Comparison of ENCODE assay signal across 8 cellular contexts in genomic region chr20:56630086-56630493, GRCh38. TPM values are rescaled to one million over a fixed set of nuclear protein-coding genes. Genes with fewer than 3 reads are reported as not detected.
DNase-seq lines count a peak whose midpoint lies in the region; ATAC-seq and TF ChIP-seq lines count a peak whose summit lies in the region.

No MANE protein-coding gene starts in this region.

- peak overlapping the region; percentile 60 for H3K4me3 ChIP-seq in RWPE2 (ENCODE audit: severe bottlenecking)
- peak overlapping the region; percentile 57 to 70 (median 66) for H3K4me3 ChIP-seq in esophagus muscularis mucosa

- intact Hi-C loops in esophagus muscularis mucosa (cut with DNase I), result loop anchor here (10.0 kb wide), 1 partner anchor 235 kb away; no protein-coding TSS in a partner anchor

- DNase-seq in stimulated activated CD4-positive, alpha-beta T cell treated with anti-CD3 and anti-CD28 coated beads, Interleukin-1b, Interleukin-23, amount 100 ng/mL, for 48 hours, result peak; percentile 27
- DNase-seq in stimulated activated CD4-positive, alpha-beta T cell treated with anti-CD3 and anti-CD28 coated beads, Interleukin-4, amount 100 ng/mL, for 1 hour, result no peak
- peak; percentile 98 for DNase-seq in RWPE2 (ENCODE audit: low spot score)
- DNase-seq in esophagus muscularis mucosa (ENCODE audit: extremely low spot score), result no peak
- no peak for DNase-seq in omental fat pad (ENCODE audit: low spot score)
- no peak for DNase-seq in COLO668 (lab: John Stamatoyannopoulos, UW; ENCODE audit: unreplicated experiment)
- DNase-seq in activated gamma-delta T cell (lab: John Stamatoyannopoulos, UW), result no peak
- DNase-seq in NCI-H2107 treated with DMSO at 0.1 percent for 48 hours (lab: John Stamatoyannopoulos, UW; ENCODE audit: unreplicated experiment), result no peak

- no peak for TF ChIP-seq POLR2A in esophagus muscularis mucosa (IDR thresholded peaks at IDR 0.05; ENCODE audit: low read depth)

- no peak for TF ChIP-seq EP300 in esophagus muscularis mucosa (IDR thresholded peaks at IDR 0.05)

- H3K9me3 ChIP-seq in RWPE2 (ENCODE audit: severe bottlenecking), result no peaks in the 10 kb centered on the region
- H3K9me3 ChIP-seq in esophagus muscularis mucosa, result no peaks in the 10 kb centered on the region

- H3K36me3 ChIP-seq in RWPE2 (ENCODE audit: low read depth) (peaks cover 27% of the 10 kb centered on the region), esophagus muscularis mucosa (no peaks in the 10 kb centered on the region)

- ATAC-seq in RWPE2 (ENCODE audit: low read depth) (peak; percentile 80), omental fat pad (ENCODE audit: low FRiP score) (peak; percentile 74)

- H3K4me1 ChIP-seq in RWPE2 (ENCODE audit: insufficient read depth, poor library complexity, severe bottlenecking), result peaks cover 14% of the 10 kb centered on the region
- H3K4me1 ChIP-seq in esophagus muscularis mucosa, result peaks cover 43 to 73% (median 62%) of the 10 kb centered on the region in 4 donors

- TF ChIP-seq CTCF in RWPE2 (IDR thresholded peaks at IDR 0.05; ENCODE audit: poor library complexity, severe bottlenecking) (peak; percentile 100), esophagus muscularis mucosa (IDR thresholded peaks at IDR 0.05) (peak; percentile 59 to 68 (median 64)), omental fat pad (IDR thresholded peaks at IDR 0.05) (peak in 1 of 3 donors; percentile 10)

- H3K27ac ChIP-seq in RWPE2 (ENCODE audit: poor library complexity, severe bottlenecking) (peak overlapping the region; percentile 49), esophagus muscularis mucosa (replicated peaks in 1 of 4) (peak overlapping the region; percentile 44 to 80 (median 66))

- 2% methylated on average over 23 of the region's 38 CpGs for WGBS in esophagus muscularis mucosa

- no peaks in the 10 kb centered on the region for H3K27me3 ChIP-seq in RWPE2 (ENCODE audit: insufficient read depth, poor library complexity, severe bottlenecking)
- H3K27me3 ChIP-seq in esophagus muscularis mucosa, result peaks cover 5 to 95% (median 64%) of the 10 kb centered on the region in 4 donors

RNA-seq across cellular contexts. Expression of gene TFAP2C, which starts 1.0 kb away (rescaled TPM):
- total RNA-seq in esophagus muscularis mucosa (1 to 10 TPM; 1.9 to 3.4 (median 2.4) TPM), omental fat pad (10 to 100 TPM in 2 of 4 donors, 1 to 10 TPM in 2; 2.7 to 13.7 (median 7.2) TPM)

Comparison
In these comparisons a context has a peak if more than half of its experiments do, and no peak if none do; other contexts are left out.
1. DNase-seq: peak in stimulated activated CD4-positive, alpha-beta T cell treated with anti-CD3 and anti-CD28 coated beads, Interleukin-1b, Interleukin-23, amount 100 ng/mL, for 48 hours (single experiment) and RWPE2 (single experiment); none in stimulated activated CD4-positive, alpha-beta T cell treated with anti-CD3 and anti-CD28 coated beads, Interleukin-4, amount 100 ng/mL, for 1 hour (single experiment), esophagus muscularis mucosa (single experiment), omental fat pad (single experiment), COLO668 (single experiment), activated gamma-delta T cell (single experiment) and NCI-H2107 treated with DMSO at 0.1 percent for 48 hours (single experiment).